27 cellular contexts compared by ENCODE assay signal in the genomic region with DNA sequence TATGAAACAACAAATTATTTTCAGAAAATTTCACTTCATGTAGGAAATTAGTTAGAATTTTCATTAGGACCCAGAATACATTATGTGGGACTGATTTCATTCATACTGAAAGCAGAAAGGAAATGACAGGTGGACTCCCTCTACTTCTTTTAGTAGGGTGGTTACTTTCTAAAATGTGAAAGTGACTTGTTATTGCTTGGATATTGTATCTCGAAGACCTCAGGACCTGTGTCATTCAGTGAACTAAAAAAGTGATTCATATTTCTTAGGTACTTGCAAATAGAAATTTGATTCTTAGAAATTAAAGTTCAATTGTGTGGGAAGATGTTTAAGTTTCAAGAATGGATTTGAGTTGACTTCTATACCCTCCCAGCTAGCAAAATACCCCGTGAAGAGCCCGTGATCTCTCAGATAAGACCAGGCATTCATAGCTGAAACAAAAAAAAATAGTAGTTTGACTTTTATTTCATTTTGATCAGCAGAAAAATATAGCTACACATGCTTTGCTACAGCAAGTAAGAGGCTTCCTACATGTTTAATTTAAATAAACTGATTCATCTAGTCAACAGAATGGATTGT.
DNase-seq lines count a peak whose midpoint lies in the region; ATAC-seq lines count a peak whose summit lies in the region.
"Had no signal": no experiment of that assay in that cellular context is flagged by ENCODE, and none has a peak within 500 bp of the region (broad histone marks: within the 10 kb centered on the region; RNA-seq: fewer than 3 reads in every experiment).

No MANE protein-coding gene starts in this region.

- H3K36me3 ChIP-seq in naive thymus-derived CD4-positive, alpha-beta T cell (ENCODE audit: control insufficient read depth in 2 of 3, insufficient read depth in 3 of 3, low read length in 3 of 3): no peaks in the 10 kb centered on the region
- H3K36me3 ChIP-seq: brain microvascular endothelial cell, HAP-1, left lung had no signal

- peaks cover 12 to 37% (median 26%) of the 10 kb centered on the region in 7 donors for H3K4me1 Mint-ChIP-seq in naive thymus-derived CD4-positive, alpha-beta T cell
- H3K4me1 Mint-ChIP-seq in stimulated activated naive CD8-positive, alpha-beta T cell treated with anti-CD3 and anti-CD28 coated beads, Interleukin-15, amount 100 ng/mL, for 72 hours: peaks cover 22% of the 10 kb centered on the region
- H3K4me1 Mint-ChIP-seq: memory B cell, neural crest cell, WTC11 had no signal

- POLR2A ChIA-PET in naive thymus-derived CD4-positive, alpha-beta T cell (lab: Charles Lee): interaction anchor here (0.8 kb wide), 1 partner anchor 42 kb away, joined by 3 read pairs; no protein-coding TSS in a partner anchor

- CTCF ChIA-PET in naive thymus-derived CD4-positive, alpha-beta T cell (lab: Charles Lee): interaction anchor here (0.6 to 1.1 kb wide), 2 partner anchors 114 to 1171 kb away, joined by 3 to 4 read pairs; no protein-coding TSS in a partner anchor

- H3K9me3 Mint-ChIP-seq in naive thymus-derived CD4-positive, alpha-beta T cell: peaks cover 0 to 4% (median 0%) of the 10 kb centered on the region in 11 donors
- H3K9me3 Mint-ChIP-seq in stimulated activated naive CD8-positive, alpha-beta T cell treated with anti-CD3 and anti-CD28 coated beads, Interleukin-15, amount 100 ng/mL, for 72 hours: peaks cover 0 to 6% of the 10 kb centered on the region in 2 donors
- H3K9me3 Mint-ChIP-seq: memory B cell, WTC11 had no signal

- H3K4me3 ChIP-seq in naive thymus-derived CD4-positive, alpha-beta T cell (ENCODE audit: low read length): no peak overlapping the region
- H3K4me3 ChIP-seq: HAP-1, left lung, PC-9, SK-N-MC had no signal

- ATAC-seq in activated CD4-positive, CD25-positive, alpha-beta regulatory T cell treated with anti-CD3 and anti-CD28 coated beads, Interleukin-2, amount 50 U/mL, for 24 hours: peak; percentile 90 to 91
- no peak for ATAC-seq in naive thymus-derived CD4-positive, alpha-beta T cell
- peak; percentile 98 for ATAC-seq in stimulated activated naive CD8-positive, alpha-beta T cell treated with anti-CD3 and anti-CD28 coated beads, Interleukin-15, amount 100 ng/mL, for 72 hours
- ATAC-seq: esophagus mucosa, HepG2, left lung, WTC11 had no signal

- no peaks in the 10 kb centered on the region for H3K27me3 ChIP-seq in naive thymus-derived CD4-positive, alpha-beta T cell (ENCODE audit: control insufficient read depth in 2 of 2, insufficient read depth in 2 of 2, low read length in 2 of 2)
- H3K27me3 ChIP-seq: brain microvascular endothelial cell, left lung had no signal

- DNase-seq in activated CD4-positive, CD25-positive, alpha-beta regulatory T cell treated with anti-CD3 and anti-CD28 coated beads, Interleukin-2, amount 50 U/mL, for 72 hours: no peak
- DNase-seq in stimulated activated CD4-positive, alpha-beta T cell treated with anti-CD3 and anti-CD28 coated beads, Interleukin-15, amount 100 ng/mL, for 24 hours: peak; percentile 56
- DNase-seq in stimulated activated CD4-positive, alpha-beta T cell treated with anti-CD3 and anti-CD28 coated beads, Interleukin-2, amount 100 ng/mL, for 48 hours: no peak
- DNase-seq in naive thymus-derived CD4-positive, alpha-beta T cell: peak in 5 of 9 donors; percentile 8 to 30 (median 19)
- peak; percentile 18 for DNase-seq in stimulated activated naive CD8-positive, alpha-beta T cell treated with anti-CD3 and anti-CD28 coated beads, Interleukin-15, amount 100 ng/mL, for 72 hours
- DNase-seq in midbrain (lab: John Stamatoyannopoulos, UW) (no peak), NCI-H510A (lab: John Stamatoyannopoulos, UW) (no peak)
- DNase-seq: amygdala, brain microvascular endothelial cell, DND-41, left lung, NCI-H1417, NCI-H2029, NCI-H524 treated with DMSO at 0.1 percent for 48 hours, PC-9, small intestine had no signal

- no peak overlapping the region for H3K27ac ChIP-seq in naive thymus-derived CD4-positive, alpha-beta T cell (ENCODE audit: low read depth, low read length)
- H3K27ac ChIP-seq: 22Rv1, brain microvascular endothelial cell, C4-2B, left lung, parathyroid adenoma, PC-9, SK-N-MC had no signal

- no peaks in the 10 kb centered on the region for H3K36me3 Mint-ChIP-seq in naive thymus-derived CD4-positive, alpha-beta T cell
- H3K36me3 Mint-ChIP-seq: memory B cell, WTC11 had no signal

- peaks cover 0 to 13% of the 10 kb centered on the region in 2 donors for H3K4me1 ChIP-seq in naive thymus-derived CD4-positive, alpha-beta T cell (ENCODE audit: control insufficient read depth in 2 of 2, insufficient read depth in 2 of 2, low read length in 2 of 2)
- H3K4me1 ChIP-seq: HAP-1, left lung, parathyroid adenoma had no signal

- H3K27ac Mint-ChIP-seq in naive thymus-derived CD4-positive, alpha-beta T cell: peak overlapping the region in 6 of 9 donors; percentile 17 to 92 (median 49)
- no peak overlapping the region for H3K27ac Mint-ChIP-seq in stimulated activated naive CD8-positive, alpha-beta T cell treated with anti-CD3 and anti-CD28 coated beads, Interleukin-15, amount 100 ng/mL, for 72 hours
- H3K27ac Mint-ChIP-seq: memory B cell, WTC11 had no signal

- peak overlapping the region in 7 of 10 donors; percentile 3 to 60 (median 52) for H3K4me3 Mint-ChIP-seq in naive thymus-derived CD4-positive, alpha-beta T cell
- peak overlapping the region; percentile 19 to 23 for H3K4me3 Mint-ChIP-seq in stimulated activated naive CD8-positive, alpha-beta T cell treated with anti-CD3 and anti-CD28 coated beads, Interleukin-15, amount 100 ng/mL, for 72 hours
- H3K4me3 Mint-ChIP-seq: memory B cell, neural crest cell, WTC11 had no signal

- intact Hi-C loops in naive thymus-derived CD4-positive, alpha-beta T cell (cut with micrococcal nuclease): no loop called here

- no peaks in the 10 kb centered on the region for H3K9me3 ChIP-seq in naive thymus-derived CD4-positive, alpha-beta T cell (ENCODE audit: control insufficient read depth in 2 of 3, low read length in 3 of 3)
- H3K9me3 ChIP-seq: HAP-1, left lung had no signal

- peaks cover 0 to 2% (median 0%) of the 10 kb centered on the region in 5 donors for H3K27me3 Mint-ChIP-seq in naive thymus-derived CD4-positive, alpha-beta T cell
- H3K27me3 Mint-ChIP-seq in stimulated activated naive CD8-positive, alpha-beta T cell treated with anti-CD3 and anti-CD28 coated beads, Interleukin-15, amount 100 ng/mL, for 72 hours: no peaks in the 10 kb centered on the region
- H3K27me3 Mint-ChIP-seq: memory B cell had no signal

Comparison
In these comparisons a context has a peak if more than half of its experiments do, and no peak if none do; other contexts are left out.
1. DNase-seq: peak in stimulated activated CD4-positive, alpha-beta T cell treated with anti-CD3 and anti-CD28 coated beads, Interleukin-15, amount 100 ng/mL, for 24 hours (single experiment), naive thymus-derived CD4-positive, alpha-beta T cell (5 of 9) and stimulated activated naive CD8-positive, alpha-beta T cell treated with anti-CD3 and anti-CD28 coated beads, Interleukin-15, amount 100 ng/mL, for 72 hours (2 of 2); none in activated CD4-positive, CD25-positive, alpha-beta regulatory T cell treated with anti-CD3 and anti-CD28 coated beads, Interleukin-2, amount 50 U/mL, for 72 hours (single experiment), stimulated activated CD4-positive, alpha-beta T cell treated with anti-CD3 and anti-CD28 coated beads, Interleukin-2, amount 100 ng/mL, for 48 hours (0 of 2), midbrain (single experiment) and NCI-H510A (single experiment).
2. H3K27ac Mint-ChIP-seq: peak in naive thymus-derived CD4-positive, alpha-beta T cell (6 of 9); none in stimulated activated naive CD8-positive, alpha-beta T cell treated with anti-CD3 and anti-CD28 coated beads, Interleukin-15, amount 100 ng/mL, for 72 hours (0 of 2).